ENCODE assay signal across 11 cellular contexts in the genomic region with DNA sequence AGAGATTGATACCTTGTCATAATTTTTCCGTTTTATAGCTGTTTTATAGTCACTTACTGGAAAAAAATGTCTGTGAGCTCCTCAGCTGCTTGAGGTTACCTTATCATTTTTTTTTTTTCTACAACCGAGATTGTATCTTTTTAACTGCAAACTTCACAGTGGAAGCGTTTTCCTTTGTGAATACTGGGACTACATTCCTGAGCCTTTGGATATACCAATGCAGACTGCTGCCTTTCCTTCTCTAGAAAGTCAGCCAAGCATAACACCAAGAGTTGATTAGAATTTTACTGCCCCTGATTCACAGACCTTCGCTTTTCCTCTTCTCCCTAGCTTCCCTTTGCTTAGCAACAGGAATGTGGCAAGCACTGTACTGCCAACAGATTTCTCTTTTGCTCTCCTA.
DNase-seq lines count a peak whose midpoint lies in the region; ATAC-seq and TF ChIP-seq lines count a peak whose summit lies in the region.
"Had no signal": no experiment of that assay in that cellular context is flagged by ENCODE, and none has a peak within 500 bp of the region (broad histone marks: within the 10 kb centered on the region; RNA-seq: fewer than 3 reads in every experiment).

No MANE protein-coding gene starts in this region.

- H3K9ac ChIP-seq in H9 (ENCODE audit: extremely low read depth, insufficient read length, low read length): no peak overlapping the region
- H3K9ac ChIP-seq in iPS-20b (ENCODE audit: low read depth, low read length): peak overlapping the region; percentile 36; the same call in 1 of the 2 replicates

- no CpG with 5 or more reads among the region's 4 CpGs for WGBS in H9 (ENCODE audit: extremely low coverage, insufficient read length, low lambda C conversion rate)

- H3K23ac ChIP-seq in H9 (ENCODE audit: insufficient read length, low read depth, low read length): no peak overlapping the region

- H2BK5ac ChIP-seq in H9 (ENCODE audit: insufficient read length, low read length): no peak overlapping the region

- H4K20me1 ChIP-seq in H9 (ENCODE audit: control insufficient read depth, insufficient read depth, insufficient read length): no peaks in the 10 kb centered on the region

- H3K4ac ChIP-seq in H9 (ENCODE audit: low read depth, low read length): no peak overlapping the region

- H3K27ac ChIP-seq in H9 (ENCODE audit: insufficient read length, low read depth, low read length) (peak overlapping the region; percentile 80), iPS-20b (ENCODE audit: low read length) (no peak overlapping the region)
- H3K27ac ChIP-seq: spleen had no signal

- DNase-seq in H9 (no peak), cardiac fibroblast (ENCODE audit: low read depth in 2 of 2) (peak; percentile 71 to 93), retinal pigment epithelial cell (ENCODE audit: low read depth) (peak; percentile 58), COLO668 (lab: John Stamatoyannopoulos, UW; ENCODE audit: unreplicated experiment) (no peak), Kasumi-1 (lab: John Stamatoyannopoulos, UW) (no peak)
- DNase-seq in activated CD4-positive, alpha-beta T cell treated with anti-CD3 and anti-CD28 coated beads, Interleukin-2, amount 10 ng/mL, durations not matched to agents 24 days and 14 days: no peak
- DNase-seq: activated T-cell treated with anti-CD3 and anti-CD28 coated beads, Interleukin-2, amount 50 U/mL, for 72 hours; NCI-H2029; spleen had no signal

- no peaks in the 10 kb centered on the region for H3K79me1 ChIP-seq in H9 (ENCODE audit: insufficient read depth, low read depth, low read length, poor library complexity, severe bottlenecking)

- peak overlapping the region; percentile 42 to 95 (median 68); a peak in 6 of 7 replicates for H3K27ac Mint-ChIP-seq in H9
- no peak overlapping the region for H3K27ac Mint-ChIP-seq in activated CD4-positive, alpha-beta T cell treated with anti-CD3 and anti-CD28 coated beads, Interleukin-2, amount 10 ng/mL, durations not matched to agents 24 days and 14 days
- H3K27ac Mint-ChIP-seq: activated T-cell treated with anti-CD3 and anti-CD28 coated beads, Interleukin-2, amount 50 U/mL, for 72 hours had no signal

- no peaks in the 10 kb centered on the region for H3K27me3 ChIP-seq in H9 (ENCODE audit: insufficient read depth, low read length)
- H3K27me3 ChIP-seq in iPS-20b (ENCODE audit: insufficient read depth, low read length): no peaks in the 10 kb centered on the region
- H3K27me3 ChIP-seq: spleen had no signal

- H3K4me1 ChIP-seq in H9 (ENCODE audit: insufficient read depth, low read length): 0 out of 2 replicates have a peak, but pooled peaks cover 2% of the 10 kb centered on the region
- H3K4me1 ChIP-seq in iPS-20b (ENCODE audit: insufficient read depth, low read length): peaks cover 28% of the 10 kb centered on the region; the same call in 1 of the 2 replicates
- H3K4me1 ChIP-seq: spleen had no signal

- H4K5ac ChIP-seq in H9 (ENCODE audit: insufficient read length, low read depth, low read length): no peak overlapping the region

- H2BK120ac ChIP-seq in H9 (ENCODE audit: low read depth, low read length, poor library complexity, severe bottlenecking): no peak overlapping the region

- no peak overlapping the region for H3K14ac ChIP-seq in H9 (ENCODE audit: insufficient read depth, low read length)

- ATAC-seq in HG02870 (IDR thresholded peaks at IDR 0.05; ENCODE audit: unreplicated experiment): no peak
- ATAC-seq: activated T-cell treated with anti-CD3 and anti-CD28 coated beads, Interleukin-2, amount 50 U/mL, for 72 hours had no signal

- no peak overlapping the region for H4K8ac ChIP-seq in H9 (replicated peaks; ENCODE audit: insufficient read length, low read depth, low read length)

- no peaks in the 10 kb centered on the region for H3K27me3 Mint-ChIP-seq in H9 (ENCODE audit: low read depth)
- peaks cover 1% of the 10 kb centered on the region for H3K27me3 Mint-ChIP-seq in activated CD4-positive, alpha-beta T cell treated with anti-CD3 and anti-CD28 coated beads, Interleukin-2, amount 10 ng/mL, durations not matched to agents 24 days and 14 days

- no peak overlapping the region for H3K18ac ChIP-seq in H9 (ENCODE audit: insufficient read length, low read depth, low read length)

- no peaks in the 10 kb centered on the region for H3K36me3 ChIP-seq in iPS-20b (ENCODE audit: insufficient read depth, low read depth, low read length)
- H3K36me3 ChIP-seq: spleen had no signal

- no peak overlapping the region for H4K91ac ChIP-seq in H9 (ENCODE audit: insufficient read length, low read depth, low read length)

- no peaks in the 10 kb centered on the region for H3K9me3 Mint-ChIP-seq in H9
- no peaks in the 10 kb centered on the region for H3K9me3 Mint-ChIP-seq in activated CD4-positive, alpha-beta T cell treated with anti-CD3 and anti-CD28 coated beads, Interleukin-2, amount 10 ng/mL, durations not matched to agents 24 days and 14 days
- H3K9me3 Mint-ChIP-seq: activated T-cell treated with anti-CD3 and anti-CD28 coated beads, Interleukin-2, amount 50 U/mL, for 72 hours had no signal

- TF ChIP-seq CTCF in H9 (conservative IDR thresholded peaks at IDR 0.05) (no peak), cardiac fibroblast (IDR thresholded peaks at IDR 0.05; ENCODE audit: low read depth, low read length) (no peak), retinal pigment epithelial cell (conservative IDR thresholded peaks at IDR 0.05; ENCODE audit: low read depth, low read length) (no peak)

- no peaks in the 10 kb centered on the region for H3K9me3 ChIP-seq in H9 (ENCODE audit: control insufficient read depth, low read depth, low read length)
- no peaks in the 10 kb centered on the region for H3K9me3 ChIP-seq in iPS-20b (ENCODE audit: insufficient read depth, low read depth, low read length)
- H3K9me3 ChIP-seq: spleen had no signal

- H3K36me3 Mint-ChIP-seq in H9 (ENCODE audit: insufficient read depth in 1 of 3, low read depth in 3 of 3): no peaks in the 10 kb centered on the region
- H3K36me3 Mint-ChIP-seq in activated CD4-positive, alpha-beta T cell treated with anti-CD3 and anti-CD28 coated beads, Interleukin-2, amount 10 ng/mL, durations not matched to agents 24 days and 14 days (ENCODE audit: low read depth): no peaks in the 10 kb centered on the region

- no peak overlapping the region for H3T11ph ChIP-seq in H9 (ENCODE audit: low read length)

- no peaks in the 10 kb centered on the region for H3K23me2 ChIP-seq in H9 (ENCODE audit: insufficient read length, low read depth, low read length, poor library complexity, severe bottlenecking)

- intact Hi-C loops in activated CD4-positive, alpha-beta T cell treated with anti-CD3 and anti-CD28 coated beads, Interleukin-2, amount 10 ng/mL, durations not matched to agents 24 days and 14 days (cut with micrococcal nuclease): no loop called here

- no peak overlapping the region for H3K4me2 ChIP-seq in H9 (ENCODE audit: insufficient read depth, insufficient read length, low read length)

- H3K56ac ChIP-seq in H9 (ENCODE audit: insufficient read length, low read depth, low read length): no peak overlapping the region

- no peak overlapping the region for H2BK12ac ChIP-seq in H9 (ENCODE audit: insufficient read length, low read depth, low read length)

- no peaks in the 10 kb centered on the region for H3K79me2 ChIP-seq in H9 (ENCODE audit: insufficient read depth, low read length)

- H2BK20ac ChIP-seq in H9 (ENCODE audit: low read depth, low read length, poor library complexity, severe bottlenecking): peak overlapping the region; percentile 12

- H3K4me3 ChIP-seq in cardiac fibroblast (replicated peaks in 1 of 2; ENCODE audit: low read depth in 2 of 2, low read length in 2 of 2) (no peak overlapping the region), iPS-20b (ENCODE audit: low read length) (peak overlapping the region; percentile 25; the same call in 1 of the 2 replicates), retinal pigment epithelial cell (ENCODE audit: low read length) (no peak overlapping the region)
- H3K4me3 ChIP-seq: spleen had no signal

- peaks cover 38 to 41% of the 10 kb centered on the region in 2 experiments for H3K4me1 Mint-ChIP-seq in H9
- no peaks in the 10 kb centered on the region for H3K4me1 Mint-ChIP-seq in activated CD4-positive, alpha-beta T cell treated with anti-CD3 and anti-CD28 coated beads, Interleukin-2, amount 10 ng/mL, durations not matched to agents 24 days and 14 days

- no peak overlapping the region for H2BK15ac ChIP-seq in H9 (ENCODE audit: low read depth, low read length)

- H3K4me3 Mint-ChIP-seq in H9: no peak overlapping the region
- no peak overlapping the region for H3K4me3 Mint-ChIP-seq in activated CD4-positive, alpha-beta T cell treated with anti-CD3 and anti-CD28 coated beads, Interleukin-2, amount 10 ng/mL, durations not matched to agents 24 days and 14 days
- H3K4me3 Mint-ChIP-seq: activated T-cell treated with anti-CD3 and anti-CD28 coated beads, Interleukin-2, amount 50 U/mL, for 72 hours had no signal

- H2AFZ ChIP-seq in H9 (ENCODE audit: low read length): no peak overlapping the region

- H2AK5ac ChIP-seq in H9 (ENCODE audit: insufficient read length, low read length): no peak overlapping the region

Comparison
In these comparisons a context has a peak if more than half of its experiments do, and no peak if none do; other contexts are left out.
1. DNase-seq: peak in cardiac fibroblast (2 of 2) and retinal pigment epithelial cell (single experiment); none in H9 (single experiment), COLO668 (single experiment), Kasumi-1 (0 of 2) and activated CD4-positive, alpha-beta T cell treated with anti-CD3 and anti-CD28 coated beads, Interleukin-2, amount 10 ng/mL, durations not matched to agents 24 days and 14 days (single experiment).